In the genomic region with DNA sequence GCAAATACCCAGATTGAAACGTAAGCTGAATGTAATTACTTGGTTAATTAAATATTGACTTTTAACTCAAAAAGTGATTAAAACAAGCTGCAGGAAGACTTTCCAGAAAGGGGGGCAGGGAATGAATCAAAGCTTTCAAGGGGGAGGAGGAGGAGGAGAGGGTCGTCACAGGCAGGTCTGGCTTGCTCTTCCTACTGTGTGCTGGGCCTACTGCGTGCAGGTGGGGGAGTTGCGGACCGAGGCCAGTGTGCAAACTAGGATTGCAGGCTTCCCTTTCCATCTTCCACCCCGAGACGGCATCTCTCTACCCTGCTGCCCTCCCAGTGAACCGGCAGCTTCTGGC, we compare ENCODE assay signal across 10 cellular contexts. TPM values are rescaled to one million over a fixed set of nuclear protein-coding genes. Genes with fewer than 3 reads are reported as not detected.
DNase-seq lines count a peak whose midpoint lies in the region; FAIRE-seq and TF ChIP-seq lines count a peak whose summit lies in the region.
"Had no signal": no experiment of that assay in that cellular context is flagged by ENCODE, and none has a peak within 500 bp of the region (broad histone marks: within the 10 kb centered on the region; RNA-seq: fewer than 3 reads in every experiment).

No MANE protein-coding gene starts in this region.

- peaks cover 43% of the 10 kb centered on the region for H4K20me1 ChIP-seq in BLaER1

- peaks cover 75% of the 10 kb centered on the region for H3K27me3 ChIP-seq in BLaER1

- H3K36me3 Mint-ChIP-seq in neural crest cell (ENCODE audit: low read depth): no peaks in the 10 kb centered on the region

- H3K36me3 ChIP-seq in BLaER1: no peaks in the 10 kb centered on the region

- 1 to 3% methylated on average over 8 of the region's 8 CpGs for WGBS in lower leg skin, 2 donors

- H3K9ac ChIP-seq in BLaER1: no peak overlapping the region

- no peak overlapping the region for H3K27ac ChIP-seq in BLaER1

- H3K4me1 ChIP-seq in BLaER1: peaks cover 18% of the 10 kb centered on the region

- intact Hi-C loops in lower leg skin (cut with DNase I; ENCODE audit: low total_unique reads): loop anchor here (5.0 kb wide), 1 partner anchor 838 kb away; no protein-coding TSS in a partner anchor

- DNase-seq in NCI-H69 (lab: John Stamatoyannopoulos, UW): peak; percentile 75
- no peak for DNase-seq in epithelial cell of esophagus (ENCODE audit: low read depth)
- DNase-seq in neural crest cell (ENCODE audit: low read depth, low spot score): no peak
- no peak for DNase-seq in lower leg skin (ENCODE audit: low spot score in 2 of 2)
- DNase-seq in NCI-H2081 (lab: John Stamatoyannopoulos, UW): no peak
- no peak for DNase-seq in activated CD4-positive, CD25-positive, alpha-beta regulatory T cell treated with anti-CD3 and anti-CD28 coated beads, Interleukin-2, amount 50 U/mL, for 72 hours
- no peak for DNase-seq in GM12892 (ENCODE audit: insufficient read length)
- DNase-seq: midbrain, NCI-H446 treated with DMSO at 0.1 percent for 48 hours had no signal

- no peak for TF ChIP-seq POLR2A in lower leg skin (IDR thresholded peaks at IDR 0.05)
- no peak for TF ChIP-seq POLR2A in GM12892 (IDR thresholded peaks at IDR 0.05; ENCODE audit: low read depth, low read length)

- H3K4me2 ChIP-seq in BLaER1: peak overlapping the region; percentile 87

- no peak overlapping the region for H3K27ac Mint-ChIP-seq in neural crest cell (ENCODE audit: unreplicated experiment)

- H3K9me3 Mint-ChIP-seq in neural crest cell: no peaks in the 10 kb centered on the region

- no peak for FAIRE-seq in GM12892 (lab: Jason Lieb, UNC)

- peak overlapping the region; percentile 61; the same call in 1 of the 2 replicates for H3K4me3 ChIP-seq in BLaER1
- H3K4me3 ChIP-seq in epithelial cell of esophagus (ENCODE audit: low read length): peak overlapping the region; percentile 93
- no peak overlapping the region for H3K4me3 ChIP-seq in lower leg skin (ENCODE audit: low read depth, poor library complexity, severe bottlenecking)

- no peaks in the 10 kb centered on the region for H3K9me3 ChIP-seq in BLaER1

- TF ChIP-seq CTCF in epithelial cell of esophagus (IDR thresholded peaks at IDR 0.05; ENCODE audit: insufficient read depth, low read depth, low read length, missing control alignments) (no peak), neural crest cell (conservative IDR thresholded peaks at IDR 0.05) (no peak), lower leg skin (IDR thresholded peaks at IDR 0.05) (no peak)

- H3K4me3 Mint-ChIP-seq in neural crest cell: peak overlapping the region; percentile 89

- peaks cover 49% of the 10 kb centered on the region for H3K4me1 Mint-ChIP-seq in neural crest cell

- H3K27me3 Mint-ChIP-seq in neural crest cell (ENCODE audit: low read depth): peaks cover 33% of the 10 kb centered on the region

RNA-seq across cellular contexts. Expression of gene SULF2, which starts 1.1 kb away (rescaled TPM):
- total RNA-seq in neural crest cell (18.5 and 22.9 TPM in 2 replicates), lower leg skin (10 to 100 TPM; 18.3 to 83.0 (median 28.0) TPM)
- 4.6 TPM for polyA plus RNA-seq in GM12892 (2012; ENCODE audit: missing spikeins)
